ENCODE assay signal across 13 cellular contexts in the genomic region with DNA sequence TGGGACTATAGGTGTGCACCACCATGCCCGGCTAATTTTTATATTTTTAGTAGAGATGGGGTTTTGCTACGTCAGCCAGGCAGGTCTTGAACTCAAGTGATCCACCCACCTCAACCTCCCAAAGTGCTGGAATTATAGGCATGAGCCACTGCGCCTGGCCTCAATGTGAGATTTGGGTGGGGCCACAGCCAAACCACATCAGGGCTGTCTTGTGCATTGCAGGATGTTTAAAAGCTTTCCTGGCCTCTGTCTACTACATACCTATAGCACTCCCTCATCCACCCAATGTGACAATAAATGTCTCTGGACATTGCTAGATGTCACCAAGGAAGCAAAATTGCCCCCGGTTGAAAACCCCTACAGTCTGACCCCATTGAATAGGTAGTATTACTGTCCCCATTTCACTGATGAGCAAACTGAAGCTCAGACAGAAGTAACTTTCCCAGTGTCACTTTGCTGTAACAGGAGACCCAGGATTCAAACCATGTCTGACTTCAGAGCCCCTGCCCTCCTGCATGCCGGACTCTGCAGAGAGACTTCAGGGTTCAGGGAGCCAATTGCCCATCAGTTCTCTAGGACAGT. TPM values are rescaled to one million over a fixed set of nuclear protein-coding genes. Genes with fewer than 3 reads are reported as not detected.
DNase-seq lines count a peak whose midpoint lies in the region; ATAC-seq and TF ChIP-seq lines count a peak whose summit lies in the region.
"Had no signal": no experiment of that assay in that cellular context is flagged by ENCODE, and none has a peak within 500 bp of the region (broad histone marks: within the 10 kb centered on the region; RNA-seq: fewer than 3 reads in every experiment).

No MANE protein-coding gene starts in this region.

- H3K9me3 Mint-ChIP-seq in activated CD4-positive, alpha-beta T cell treated with anti-CD3 and anti-CD28 coated beads, Interleukin-2, amount 10 ng/mL, durations not matched to agents 7 days and 5 days, result no peaks in the 10 kb centered on the region

- intact Hi-C loops in stomach (cut with DNase I; ENCODE audit: low total_unique reads), result loop anchor here (10.0 kb wide), 1 partner anchor 64 kb away; no protein-coding TSS in a partner anchor

- TF ChIP-seq CTCF in gastroesophageal sphincter (IDR thresholded peaks at IDR 0.05) (no peak), stomach (IDR thresholded peaks at IDR 0.05) (no peak)

- TF ChIP-seq POLR2A in gastroesophageal sphincter (IDR thresholded peaks at IDR 0.05) (no peak), stomach (IDR thresholded peaks at IDR 0.05) (no peak)

- WGBS in gastroesophageal sphincter (ENCODE audit: low coverage in 1 of 2), 2 donors, result 67 to 86% methylated on average over 1 to 5 of the region's 5 CpGs
- 88 to 95% (median 91%) methylated on average over 5 of the region's 5 CpGs for WGBS in stomach, 5 donors

- peak; percentile 45 for DNase-seq in activated CD4-positive, alpha-beta T cell treated with anti-CD3 and anti-CD28 coated beads, Interleukin-2, amount 10 ng/mL, durations not matched to agents 7 days and 5 days
- no peak for DNase-seq in activated CD4-positive, alpha-beta T cell treated with anti-CD3 and anti-CD28 coated beads for 48 hours
- DNase-seq in T1000 (lab: John Stamatoyannopoulos, UW) (peak; percentile 64), stomach (no peak), NCI-H526 (lab: John Stamatoyannopoulos, UW) (no peak), dedifferentiated amniotic fluid mesenchymal stem cell (ENCODE audit: extremely low spot score) (no peak), NCI-H82 (lab: John Stamatoyannopoulos, UW) (no peak)
- DNase-seq: cortex of kidney; NCI-H446 treated with DMSO at 0.1 percent for 48 hours; stimulated activated CD4-positive, alpha-beta T cell treated with anti-CD3 and anti-CD28 coated beads, Interleukin-12 subunit alpha, Interleukin-12 subunit beta, amount 100 ng/mL, for 4 hours had no signal

- H3K9me3 ChIP-seq in gastroesophageal sphincter (no peaks in the 10 kb centered on the region), stomach (no peaks in the 10 kb centered on the region)

- CTCF ChIA-PET in activated CD4-positive, alpha-beta T cell treated with anti-CD3 and anti-CD28 coated beads, Interleukin-2, amount 10 ng/mL, durations not matched to agents 7 days and 5 days (lab: Charles Lee), result interaction anchor here (1.0 to 1.6 kb wide), 6 partner anchors 8 to 38 kb away, joined by 3 to 7 read pairs (median 4); no protein-coding TSS in a partner anchor

- no peaks in the 10 kb centered on the region for H3K27me3 Mint-ChIP-seq in activated CD4-positive, alpha-beta T cell treated with anti-CD3 and anti-CD28 coated beads, Interleukin-2, amount 10 ng/mL, durations not matched to agents 7 days and 5 days

- H3K4me1 ChIP-seq in gastroesophageal sphincter, result peaks cover 0 to 43% (median 18%) of the 10 kb centered on the region in 3 donors
- peaks cover 27 to 50% (median 41%) of the 10 kb centered on the region in 4 donors for H3K4me1 ChIP-seq in stomach

- H3K4me1 Mint-ChIP-seq in activated CD4-positive, alpha-beta T cell treated with anti-CD3 and anti-CD28 coated beads, Interleukin-2, amount 10 ng/mL, durations not matched to agents 7 days and 5 days, result peaks cover 49% of the 10 kb centered on the region

- no peak overlapping the region for H3K4me3 ChIP-seq in gastroesophageal sphincter
- no peak overlapping the region for H3K4me3 ChIP-seq in stomach

- peaks cover 7% of the 10 kb centered on the region for H3K36me3 Mint-ChIP-seq in activated CD4-positive, alpha-beta T cell treated with anti-CD3 and anti-CD28 coated beads, Interleukin-2, amount 10 ng/mL, durations not matched to agents 7 days and 5 days (ENCODE audit: low read depth)

- H3K36me3 ChIP-seq in gastroesophageal sphincter, result no peaks in the 10 kb centered on the region
- H3K36me3 ChIP-seq in stomach, result no peaks in the 10 kb centered on the region

- H3K27me3 ChIP-seq in gastroesophageal sphincter (no peaks in the 10 kb centered on the region), stomach (no peaks in the 10 kb centered on the region)

- ATAC-seq in gastroesophageal sphincter, result no peak
- ATAC-seq: activated CD4-positive, CD25-positive, alpha-beta regulatory T cell treated with anti-CD3 and anti-CD28 coated beads, Interleukin-2, amount 50 U/mL, for 24 hours had no signal

- POLR2A ChIA-PET in activated CD4-positive, alpha-beta T cell treated with anti-CD3 and anti-CD28 coated beads, Interleukin-2, amount 10 ng/mL, durations not matched to agents 7 days and 5 days (lab: Charles Lee), result no interaction called here

- peak overlapping the region; percentile 11 for H3K4me3 Mint-ChIP-seq in activated CD4-positive, alpha-beta T cell treated with anti-CD3 and anti-CD28 coated beads, Interleukin-2, amount 10 ng/mL, durations not matched to agents 7 days and 5 days

- TF ChIP-seq EP300 in gastroesophageal sphincter (IDR thresholded peaks at IDR 0.05) (no peak), stomach (IDR thresholded peaks at IDR 0.05) (no peak)

- peak overlapping the region; percentile 54 for H3K27ac Mint-ChIP-seq in activated CD4-positive, alpha-beta T cell treated with anti-CD3 and anti-CD28 coated beads, Interleukin-2, amount 10 ng/mL, durations not matched to agents 7 days and 5 days

- H3K27ac ChIP-seq in gastroesophageal sphincter (peak overlapping the region in 3 of 4 donors; percentile 49 to 56 (median 56)), stomach (peak overlapping the region in 3 of 5 donors; percentile 44 to 53 (median 51))

RNA-seq across cellular contexts. Expression of a gene that starts 3.6 kb away (rescaled TPM):
- total RNA-seq in activated CD4-positive, alpha-beta T cell treated with anti-CD3 and anti-CD28 coated beads, Interleukin-2, amount 10 ng/mL, durations not matched to agents 7 days and 5 days, result 10 to 100 TPM; 25.8 to 26.0 TPM
- total RNA-seq in gastroesophageal sphincter (10 to 100 TPM in 3 of 4 donors, 1 to 10 TPM in 1; 8.5 to 17.5 (median 13.5) TPM), stomach (10 to 100 TPM in 2 of 5 donors, 1 to 10 TPM in 3; 1.2 to 17.7 (median 9.7) TPM)
- polyA plus RNA-seq in stomach, result 10 to 100 TPM in 1 of 3 donors, 1 to 10 TPM in 2; 6.3 to 11.0 (median 6.4) TPM

RNA-seq across cellular contexts. Expression of a gene that starts 58.5 kb away (rescaled TPM):
- total RNA-seq in activated CD4-positive, alpha-beta T cell treated with anti-CD3 and anti-CD28 coated beads, Interleukin-2, amount 10 ng/mL, durations not matched to agents 7 days and 5 days, result under 1 TPM; 0.27 to 0.67 TPM
- not detected for total RNA-seq in gastroesophageal sphincter
- not detected for total RNA-seq in stomach
- not detected for polyA plus RNA-seq in stomach
- total RNA-seq: subcutaneous adipose tissue had no signal

Comparison
In these comparisons a context has a peak if more than half of its experiments do, and no peak if none do; other contexts are left out.
1. DNase-seq: peak in activated CD4-positive, alpha-beta T cell treated with anti-CD3 and anti-CD28 coated beads, Interleukin-2, amount 10 ng/mL, durations not matched to agents 7 days and 5 days (single experiment) and T1000 (single experiment); none in activated CD4-positive, alpha-beta T cell treated with anti-CD3 and anti-CD28 coated beads for 48 hours (single experiment), stomach (single experiment), NCI-H526 (0 of 2), dedifferentiated amniotic fluid mesenchymal stem cell (single experiment) and NCI-H82 (single experiment).